In the genomic region with DNA sequence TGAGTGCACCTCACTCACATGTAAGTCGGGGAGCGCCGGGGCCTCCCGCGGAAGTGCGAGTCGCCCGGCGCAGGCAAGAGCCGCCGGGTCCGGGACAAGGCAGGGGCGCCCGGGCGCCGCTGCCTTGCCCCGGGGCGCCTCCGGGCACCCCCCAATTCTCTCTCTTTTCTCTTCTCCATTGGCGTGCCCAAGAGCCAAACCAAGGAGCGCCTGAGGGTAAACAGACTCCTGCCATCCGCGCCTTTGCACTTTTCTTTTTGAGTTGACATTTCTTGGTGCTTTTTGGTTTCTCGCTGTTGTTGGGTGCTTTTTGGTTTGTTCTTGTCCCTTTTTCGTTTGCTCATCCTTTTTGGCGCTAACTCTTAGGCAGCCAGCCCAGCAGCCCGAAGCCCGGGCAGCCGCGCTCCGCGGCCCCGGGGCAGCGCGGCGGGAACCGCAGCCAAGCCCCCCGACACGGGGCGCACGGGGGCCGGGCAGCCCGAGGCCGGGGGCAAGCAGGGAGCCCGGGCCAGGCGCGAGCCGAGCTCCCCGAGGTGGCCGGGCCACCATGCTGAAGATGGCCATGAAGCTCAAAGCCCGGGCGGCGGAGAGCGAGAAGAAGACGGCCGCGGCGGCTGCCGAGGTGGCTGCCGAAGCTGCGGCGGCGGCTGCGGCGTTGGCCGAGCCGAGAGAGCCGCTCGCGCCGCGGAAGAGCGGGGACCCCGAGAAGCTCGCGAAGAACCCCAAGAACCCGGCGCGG, we compare ENCODE assay signal across 9 cellular contexts. TPM values are rescaled to one million over a fixed set of nuclear protein-coding genes. Genes with fewer than 3 reads are reported as not detected.
DNase-seq lines count a peak whose midpoint lies in the region; ATAC-seq, FAIRE-seq and TF ChIP-seq lines count a peak whose summit lies in the region.
"Had no signal": no experiment of that assay in that cellular context is flagged by ENCODE, and none has a peak within 500 bp of the region (broad histone marks: within the 10 kb centered on the region; RNA-seq: fewer than 3 reads in every experiment).

No MANE protein-coding gene starts in this region.

- no peak overlapping the region for H2BK15ac ChIP-seq in IMR-90 (ENCODE audit: low read depth, low read length)

- CTCF ChIA-PET in IMR-90 (lab: Yijun Ruan, JAX) (no interaction called here), GM12878 (lab: Yijun Ruan, JAX) (no interaction called here)

- H3K23ac ChIP-seq in IMR-90 (ENCODE audit: low read depth, low read length): no peak overlapping the region

- BruUV-seq in IMR-90 (replicated peaks; lab: Mats Ljungman, UMichigan) (no TSS peak), GM12878 (replicated peaks; lab: Mats Ljungman, UMichigan) (no TSS peak)

- TF ChIP-seq RAD21 in IMR-90 (IDR thresholded peaks at IDR 0.05; ENCODE audit: low read length) (no peak), GM12878 (IDR thresholded peaks at IDR 0.05; ENCODE audit: insufficient read depth, low read depth, low read length) (no peak)

- H2BK120ac ChIP-seq in IMR-90 (ENCODE audit: low read depth, low read length): no peak overlapping the region

- TF ChIP-seq EP300 in GM12878 (IDR thresholded peaks at IDR 0.05; ENCODE audit: borderline replicate concordance in 1 of 2, control insufficient read depth in 1 of 2, low read depth in 2 of 2, low read length in 2 of 2): no peak

- H3K79me2 ChIP-seq in GM12878 (ENCODE audit: control insufficient read depth, insufficient read depth, low read length): peaks cover 44% of the 10 kb centered on the region

- H2AFZ ChIP-seq in IMR-90 (replicated peaks; ENCODE audit: low read length, poor library complexity): peak overlapping the region; percentile 92
- no peak overlapping the region for H2AFZ ChIP-seq in GM12878 (ENCODE audit: control insufficient read depth, low read depth, low read length)

- 28% methylated on average over 30 of the region's 79 CpGs; no CpG with 5 or more reads in 1 of the 2 experiments for WGBS in IMR-90 (ENCODE audit: extremely low coverage in 2 of 2, insufficient read length in 1 of 2), 2 experiments
- WGBS in GM12878 (ENCODE audit: insufficient coverage, insufficient replicate concordance, low lambda C conversion rate, missing lambda C conversion rate): 51% methylated on average over 61 of the region's 79 CpGs

- H3K4me1 ChIP-seq in IMR-90 (ENCODE audit: control insufficient read depth, insufficient read depth, low read length) (no peaks in the 10 kb centered on the region; the same call in 1 of the 2 replicates), GM12878 (ENCODE audit: control insufficient read depth, insufficient read depth, low read length) (peaks cover 20% of the 10 kb centered on the region), lower lobe of right lung (peaks cover 17% of the 10 kb centered on the region), vagina (peaks cover 26% of the 10 kb centered on the region)

- H2AK9ac ChIP-seq in IMR-90 (replicated peaks; ENCODE audit: low read depth, low read length, poor library complexity): no peak overlapping the region

- ATAC-seq in IMR-90 (ENCODE audit: low read depth): no peak
- ATAC-seq in GM12878: no peak
- ATAC-seq in lower lobe of right lung: no peak
- ATAC-seq in GM18511 (IDR thresholded peaks at IDR 0.05; ENCODE audit: unreplicated experiment): no peak

- no peak overlapping the region for H3K18ac ChIP-seq in IMR-90 (ENCODE audit: low read depth, low read length)

- RAD21 ChIA-PET in GM12878 (lab: Charles Lee; ENCODE audit: unreplicated experiment): interaction anchor here (0.8 to 1.1 kb wide), 3 partner anchors 116 to 142 kb away, joined by 3 read pairs; a partner anchor contains a TSS

- peak overlapping the region; percentile 92 for H3K4me2 ChIP-seq in IMR-90 (ENCODE audit: low read depth, low read length)
- H3K4me2 ChIP-seq in GM12878 (ENCODE audit: control insufficient read depth, insufficient read depth): peak overlapping the region; percentile 23; the same call in 1 of the 2 replicates

- FAIRE-seq in GM12878 (lab: Jason Lieb, UNC): no peak

- no peak overlapping the region for H4K91ac ChIP-seq in IMR-90 (ENCODE audit: insufficient read depth, low read depth, low read length)

- intact Hi-C loops in IMR-90 (cut with micrococcal nuclease): loop anchor here (5.0 kb wide), 1 partner anchor 143 kb away; a partner anchor contains a TSS
- intact Hi-C loops in GM12878 (cut with micrococcal nuclease; ENCODE audit: unreplicated experiment): loop anchor here (2.0 kb wide), 1 partner anchor 115 kb away; no protein-coding TSS in a partner anchor
- intact Hi-C loops in lower lobe of right lung (cut with DNase I): no loop called here
- intact Hi-C loops in vagina (cut with DNase I): loop anchor here (5.0 kb wide), 2 partner anchors 93 to 143 kb away; a partner anchor contains a TSS

- peaks cover 0 to 6% of the 10 kb centered on the region in 2 experiments; a peak in 1 of 4 replicates for H3K79me1 ChIP-seq in IMR-90 (ENCODE audit: low read depth in 1 of 2, low read length in 2 of 2)

- no peak overlapping the region; a peak in 1 of 4 replicates for H4K8ac ChIP-seq in IMR-90 (ENCODE audit: low read depth in 2 of 2, low read length in 2 of 2)

- dilution Hi-C loops in IMR-90 (cut with HindIII; ENCODE audit: low sequenced_read_pairs, unreplicated experiment): no loop called here

- H3K4me3 ChIP-seq in AG10803 (ENCODE audit: low read length) (peak overlapping the region; percentile 71), IMR-90 (ENCODE audit: insufficient read depth, low read depth, low read length) (peak overlapping the region; percentile 100), GM12878 (peak overlapping the region; percentile 76), lower lobe of right lung (peak overlapping the region; percentile 70), vagina (peak overlapping the region; percentile 74 to 89)

- H3K9me3 ChIP-seq in IMR-90 (ENCODE audit: control insufficient read depth, insufficient read depth, low read length): no peaks in the 10 kb centered on the region; the same call in 1 of the 2 replicates
- H3K9me3 ChIP-seq in GM12878 (replicated peaks; ENCODE audit: control insufficient read depth, insufficient read depth, low read length): no peaks in the 10 kb centered on the region
- H3K9me3 ChIP-seq in lower lobe of right lung: no peaks in the 10 kb centered on the region
- H3K9me3 ChIP-seq in vagina: no peaks in the 10 kb centered on the region

- no peak overlapping the region for H3K56ac ChIP-seq in IMR-90 (ENCODE audit: extremely low read depth, insufficient read depth, low read length)

- no peak overlapping the region for H4K5ac ChIP-seq in IMR-90 (ENCODE audit: low read depth, low read length)

- POLR2A ChIA-PET in IMR-90 (lab: Charles Lee; ENCODE audit: unreplicated experiment) (no interaction called here), GM12878 (lab: Charles Lee) (interaction anchor here (1.0 to 1.5 kb wide), 3 partner anchors 18 to 143 kb away, joined by 4 to 5 read pairs (median 5); a partner anchor contains a TSS)

- H3K4ac ChIP-seq in IMR-90 (ENCODE audit: low read depth, low read length): no peak overlapping the region

- no peaks in the 10 kb centered on the region for H3K9me1 ChIP-seq in IMR-90 (ENCODE audit: insufficient read depth, low read length)

- TF ChIP-seq POLR2A in IMR-90 (IDR thresholded peaks at IDR 0.05; ENCODE audit: low read depth, low read length) (no peak; the same call in 1 of the 2 replicates), GM12878 (IDR thresholded peaks at IDR 0.05; ENCODE audit: low read depth, low read length) (no peak), vagina (IDR thresholded peaks at IDR 0.05) (no peak)

- H3K14ac ChIP-seq in IMR-90 (replicated peaks; ENCODE audit: low read depth, low read length): no peak overlapping the region

- H2BK20ac ChIP-seq in IMR-90 (ENCODE audit: low read depth, low read length): no peak overlapping the region

- H3K27me3 ChIP-seq in IMR-90 (ENCODE audit: control insufficient read depth, insufficient read depth, low read length) (peaks cover 5% of the 10 kb centered on the region; the same call in 1 of the 2 replicates), GM12878 (replicated peaks in 1 of 2; ENCODE audit: control insufficient read depth in 2 of 2, insufficient read depth in 2 of 2, low read length in 1 of 2) (no peaks in the 10 kb centered on the region), lower lobe of right lung (ENCODE audit: low read depth) (no peaks in the 10 kb centered on the region), vagina (no peaks in the 10 kb centered on the region)

- H2AK5ac ChIP-seq in IMR-90 (ENCODE audit: low read depth, low read length): no peak overlapping the region

- in situ Hi-C loops in IMR-90 (cut with MboI; ENCODE audit: low sequenced_read_pairs): no loop called here
- in situ Hi-C loops in GM12878 (cut with MboI): no loop called here

- no peak overlapping the region for H3K27ac ChIP-seq in IMR-90 (ENCODE audit: insufficient read depth, low read length)
- peak overlapping the region; percentile 87 for H3K27ac ChIP-seq in GM12878 (ENCODE audit: control insufficient read depth, insufficient read depth)
- peak overlapping the region; percentile 91 for H3K27ac ChIP-seq in lower lobe of right lung
- H3K27ac ChIP-seq in vagina: peak overlapping the region; percentile 99

- SMC1A ChIA-PET in GM12878 (lab: Charles Lee; ENCODE audit: uncharacterized antibody, unreplicated experiment): interaction anchor here (0.8 to 0.9 kb wide), 2 partner anchors 93 to 115 kb away, joined by 3 to 4 read pairs; no protein-coding TSS in a partner anchor

- DNase-seq in AG10803 (ENCODE audit: low read depth): no peak
- DNase-seq in IMR-90: no peak
- no peak for DNase-seq in GM12878 (ENCODE audit: low read depth, low spot score)
- DNase-seq in lower lobe of right lung: peak; percentile 54
- peak in 1 of 2 donors; percentile 85 for DNase-seq in vagina (ENCODE audit: extremely low spot score in 2 of 2)
- DNase-seq in ureter (ENCODE audit: low spot score): no peak
- no peak for DNase-seq in NCI-H146 (lab: John Stamatoyannopoulos, UW)

- TF ChIP-seq CTCF in AG10803 (conservative IDR thresholded peaks at IDR 0.05; ENCODE audit: low read length): no peak
- TF ChIP-seq CTCF in IMR-90 (conservative IDR thresholded peaks at IDR 0.05; ENCODE audit: low read depth, low read length): no peak
- TF ChIP-seq CTCF in GM12878 (IDR thresholded peaks at IDR 0.05 in 2 of 3, conservative IDR thresholded peaks at IDR 0.05 in 1 of 3; ENCODE audit: control insufficient read depth in 2 of 3, extremely low read depth in 1 of 3, insufficient read depth in 1 of 3, low read depth in 3 of 3, low read length in 3 of 3): no peak
- TF ChIP-seq CTCF in lower lobe of right lung (IDR thresholded peaks at IDR 0.05): no peak
- no peak for TF ChIP-seq CTCF in vagina (IDR thresholded peaks at IDR 0.05)

- H3K9ac ChIP-seq in IMR-90 (ENCODE audit: low read depth, low read length): peak overlapping the region; percentile 33; the same call in 1 of the 2 replicates
- H3K9ac ChIP-seq in GM12878 (ENCODE audit: control insufficient read depth, insufficient read depth, low read length): peak overlapping the region; percentile 78

- H2BK5ac ChIP-seq in IMR-90 (ENCODE audit: low read depth, low read length, poor library complexity, severe bottlenecking): no peak overlapping the region

- H3K36me3 ChIP-seq in IMR-90 (ENCODE audit: control insufficient read depth, insufficient read depth, low read length): no peaks in the 10 kb centered on the region
- no peaks in the 10 kb centered on the region for H3K36me3 ChIP-seq in GM12878 (ENCODE audit: control insufficient read depth in 2 of 2, insufficient read depth in 2 of 2, low read length in 1 of 2)
- H3K36me3 ChIP-seq in lower lobe of right lung: no peaks in the 10 kb centered on the region
- no peaks in the 10 kb centered on the region for H3K36me3 ChIP-seq in vagina

- peaks cover 18% of the 10 kb centered on the region for H4K20me1 ChIP-seq in IMR-90 (ENCODE audit: insufficient read depth, low read length)
- peaks cover 5% of the 10 kb centered on the region; the same call in 1 of the 2 replicates for H4K20me1 ChIP-seq in GM12878 (ENCODE audit: control insufficient read depth, insufficient read depth)

RNA-seq across cellular contexts. Expression of a gene that starts 37.0 kb away (rescaled TPM):
- 377 and 397 TPM in 2 replicates for total RNA-seq in IMR-90 (2012; rRNA removed)
- polyA plus RNA-seq in IMR-90 (2012; rRNA removed): 1,064 and 1,356 TPM in 2 replicates
- polyA plus RNA-seq in IMR-90 (2012; cell fraction: cytosol; rRNA removed): 1,777 and 2,021 TPM in 2 replicates
- polyA plus RNA-seq in IMR-90 (2012; cell fraction: nucleus; rRNA removed; ENCODE audit: low replicate concordance): 1,041 and 1,061 TPM in 2 replicates
- total RNA-seq in GM12878 (2013; cell fraction: nucleolus; rRNA removed): 232 and 244 TPM in 2 replicates
- 399 and 405 TPM in 2 replicates for total RNA-seq in GM12878 (2014; rRNA removed)
- 368 and 389 TPM in 2 replicates for total RNA-seq in GM12878 (2014; rRNA removed; fragmentation: Illumina TruSeq; extraction: Trizol)
- total RNA-seq in GM12878 (2021): 792 and 818 TPM in 2 replicates
- polyA plus RNA-seq in GM12878 (2011; ENCODE audit: low read depth): 423 TPM
- 449 and 706 TPM in 2 replicates for polyA plus RNA-seq in GM12878 (2011; rRNA removed)
- polyA plus RNA-seq in GM12878 (2011; cell fraction: cytosol; rRNA removed): 1,135 and 2,097 TPM in 2 replicates
- 809 and 1,021 TPM in 2 replicates for polyA plus RNA-seq in GM12878 (2011; cell fraction: nucleus; rRNA removed)
- polyA plus RNA-seq in GM12878 (2012): 750 and 915 TPM in 2 replicates
- polyA plus RNA-seq in GM12878 (2014; fragmentation: Illumina TruSeq; extraction: Trizol): 838 and 950 TPM in 2 replicates
- 100 to 1,000 TPM; 242 to 344 TPM for polyA plus RNA-seq in GM12878 (2014; fragmentation: Nextera tagmentation; extraction: Ambion mirVana)
- 625 and 680 TPM in 2 replicates for polyA plus RNA-seq in GM12878 (2014; rRNA removed)
- 100 to 1,000 TPM; 209 to 261 TPM for polyA plus RNA-seq in GM12878 (2016; fragmentation: Nextera tagmentation; extraction: Ambion mirVana)
- 1,102 and 1,227 TPM in 2 replicates for polyA minus RNA-seq in GM12878 (2011; rRNA and poly(A)+ RNA removed)
- 416 and 532 TPM in 2 replicates for polyA minus RNA-seq in GM12878 (2011; cell fraction: cytosol; rRNA and poly(A)+ RNA removed)
- 176 and 287 TPM in 2 replicates for polyA minus RNA-seq in GM12878 (2011; cell fraction: nucleus; rRNA and poly(A)+ RNA removed)
- 744 TPM for total RNA-seq in lower lobe of right lung
- 875 TPM for total RNA-seq in vagina
- total RNA-seq in ureter: 940 TPM

RNA-seq across cellular contexts. Expression of a gene that starts 38.8 kb away (rescaled TPM):
- total RNA-seq in IMR-90 (2012; rRNA removed) (0.54 and 0.83 TPM in 2 replicates), GM12878 (2014; rRNA removed) (1.9 and 2.1 TPM in 2 replicates), GM12878 (2014; rRNA removed; fragmentation: Illumina TruSeq; extraction: Trizol) (0.74 and 0.85 TPM in 2 replicates), GM12878 (2021) (1.6 and 2.6 TPM in 2 replicates), lower lobe of right lung (0.97 TPM), vagina (not detected), ureter (2.4 TPM)
- polyA plus RNA-seq in IMR-90 (2012; rRNA removed) (0.60 and 0.90 TPM in 2 replicates), GM12878 (2011; rRNA removed) (0.85 and 0.99 TPM in 2 replicates), GM12878 (2014; fragmentation: Illumina TruSeq; extraction: Trizol) (0.36 and 0.66 TPM in 2 replicates), GM12878 (2014; fragmentation: Nextera tagmentation; extraction: Ambion mirVana) (under 1 TPM; 0.06 to 0.35 TPM), GM12878 (2014; rRNA removed) (1.7 and 2.1 TPM in 2 replicates), GM12878 (2016; fragmentation: Nextera tagmentation; extraction: Ambion mirVana) (1 to 10 TPM; 1.4 to 2.7 TPM)
- polyA plus RNA-seq in IMR-90 (2012; cell fraction: cytosol; rRNA removed): 0.57 and 0.74 TPM in 2 replicates
- polyA plus RNA-seq in IMR-90 (2012; cell fraction: nucleus; rRNA removed; ENCODE audit: low replicate concordance): 0.90 and 1.0 TPM in 2 replicates
- 7.0 and 8.7 TPM in 2 replicates for total RNA-seq in GM12878 (2013; cell fraction: nucleolus; rRNA removed)
- polyA plus RNA-seq in GM12878 (2011; ENCODE audit: low read depth): 0.31 TPM
- 0.99 and 1.7 TPM in 2 replicates for polyA plus RNA-seq in GM12878 (2011; cell fraction: cytosol; rRNA removed)
- polyA plus RNA-seq in GM12878 (2011; cell fraction: nucleus; rRNA removed): 3.7 and 4.7 TPM in 2 replicates
- polyA plus RNA-seq in GM12878 (2012): 0.45 and 0.58 TPM in 2 replicates
- 0.46 and 1.2 TPM in 2 replicates for polyA minus RNA-seq in GM12878 (2011; rRNA and poly(A)+ RNA removed)
- 0.62 and 0.67 TPM in 2 replicates for polyA minus RNA-seq in GM12878 (2011; cell fraction: cytosol; rRNA and poly(A)+ RNA removed)
- polyA minus RNA-seq in GM12878 (2011; cell fraction: nucleus; rRNA and poly(A)+ RNA removed): 2.5 and 5.3 TPM in 2 replicates
- total RNA-seq: glomerular endothelial cell had no signal
